19 cellular contexts compared by ENCODE assay signal in the genomic region with DNA sequence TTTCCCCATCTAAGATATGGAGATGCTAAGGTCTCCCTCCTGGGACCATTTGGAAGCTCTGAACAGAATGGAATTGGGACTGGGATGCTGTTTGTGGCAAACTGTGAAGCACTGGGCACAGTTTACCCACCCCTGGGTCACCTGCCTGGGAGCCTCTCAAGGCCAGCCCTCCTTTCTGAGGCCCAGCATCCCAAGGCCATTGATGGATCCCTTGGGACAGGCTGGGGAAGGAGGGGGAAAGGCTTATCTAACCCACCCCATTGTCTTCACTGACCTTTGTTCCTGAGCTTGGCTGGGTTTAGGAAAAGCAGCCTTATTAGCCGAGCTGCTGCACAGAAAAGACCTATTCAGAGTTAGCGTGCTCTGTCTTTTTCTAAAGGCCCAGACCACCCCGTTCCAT. TPM values are rescaled to one million over a fixed set of nuclear protein-coding genes. Genes with fewer than 3 reads are reported as not detected.
DNase-seq lines count a peak whose midpoint lies in the region; FAIRE-seq and TF ChIP-seq lines count a peak whose summit lies in the region.
"Had no signal": no experiment of that assay in that cellular context is flagged by ENCODE, and none has a peak within 500 bp of the region (broad histone marks: within the 10 kb centered on the region; RNA-seq: fewer than 3 reads in every experiment).

No MANE protein-coding gene starts in this region.

- intact Hi-C loops in esophagus muscularis mucosa (cut with DNase I) (no loop called here), kidney (cut with DNase I) (no loop called here)

- H3K36me3 ChIP-seq in BLaER1 (no peaks in the 10 kb centered on the region), esophagus muscularis mucosa (no peaks in the 10 kb centered on the region), osteoblast (ENCODE audit: insufficient read depth, low read length) (no peaks in the 10 kb centered on the region), kidney (ENCODE audit: control insufficient read depth in 1 of 2, insufficient read depth in 2 of 2, low read length in 2 of 2) (no peaks in the 10 kb centered on the region)
- H3K36me3 ChIP-seq: breast epithelium had no signal

- peak overlapping the region; percentile 86; the same call in 1 of the 2 replicates for H3K27ac ChIP-seq in BLaER1
- H3K27ac ChIP-seq in esophagus muscularis mucosa (replicated peaks in 1 of 4), result peak overlapping the region; percentile 58 to 93 (median 87)
- no peak overlapping the region for H3K27ac ChIP-seq in osteoblast (ENCODE audit: low read depth, low read length)
- H3K27ac ChIP-seq in kidney (ENCODE audit: low read depth in 2 of 2, low read length in 2 of 2), result no peak overlapping the region
- H3K27ac ChIP-seq: parathyroid adenoma, SK-N-MC had no signal

- TF ChIP-seq CTCF in esophagus muscularis mucosa (IDR thresholded peaks at IDR 0.05) (no peak), osteoblast (IDR thresholded peaks at IDR 0.05; ENCODE audit: extremely low read depth, low read depth, low read length) (no peak), kidney (IDR thresholded peaks at IDR 0.05; ENCODE audit: borderline replicate concordance, extremely low read depth, insufficient read depth) (no peak)

- H3K4me3 ChIP-seq in BLaER1 (no peak overlapping the region), esophagus muscularis mucosa (no peak overlapping the region), osteoblast (ENCODE audit: insufficient read depth, low read length) (no peak overlapping the region), kidney (ENCODE audit: low read length in 2 of 2) (no peak overlapping the region)
- H3K4me3 ChIP-seq: breast epithelium, GM12878, SK-N-MC had no signal

- peaks cover 97% of the 10 kb centered on the region for H3K4me1 ChIP-seq in BLaER1
- peaks cover 88 to 99% (median 99%) of the 10 kb centered on the region in 4 donors for H3K4me1 ChIP-seq in esophagus muscularis mucosa
- H3K4me1 ChIP-seq in osteoblast (ENCODE audit: insufficient read depth, low read length), result peaks cover 19% of the 10 kb centered on the region
- H3K4me1 ChIP-seq in kidney (ENCODE audit: control insufficient read depth in 1 of 2, insufficient read depth in 1 of 2, low read depth in 1 of 2, low read length in 2 of 2), result peaks cover 35 to 46% of the 10 kb centered on the region in 2 donors

- H3K9me3 ChIP-seq in BLaER1, result no peaks in the 10 kb centered on the region
- no peaks in the 10 kb centered on the region for H3K9me3 ChIP-seq in esophagus muscularis mucosa
- H3K9me3 ChIP-seq in osteoblast (ENCODE audit: low read depth, low read length), result no peaks in the 10 kb centered on the region
- no peaks in the 10 kb centered on the region for H3K9me3 ChIP-seq in kidney (ENCODE audit: control insufficient read depth in 1 of 2, low read length in 2 of 2)
- H3K9me3 ChIP-seq: breast epithelium had no signal

- peaks cover 53% of the 10 kb centered on the region for H3K79me2 ChIP-seq in osteoblast (ENCODE audit: insufficient read depth, low read length)

- TF ChIP-seq EP300 in esophagus muscularis mucosa (IDR thresholded peaks at IDR 0.05), result no peak

- H3K27me3 ChIP-seq in BLaER1 (no peaks in the 10 kb centered on the region), esophagus muscularis mucosa (no peaks in the 10 kb centered on the region), osteoblast (ENCODE audit: insufficient read depth, low read length) (no peaks in the 10 kb centered on the region)
- H3K27me3 ChIP-seq: breast epithelium had no signal

- no peak overlapping the region for H2AFZ ChIP-seq in osteoblast (ENCODE audit: low read length)
- H2AFZ ChIP-seq: parathyroid adenoma had no signal

- TF ChIP-seq POLR2A in esophagus muscularis mucosa (IDR thresholded peaks at IDR 0.05; ENCODE audit: low read depth), result no peak

- WGBS in esophagus muscularis mucosa, result 76% methylated on average over 3 of the region's 3 CpGs

- H3K4me2 ChIP-seq in BLaER1, result peak overlapping the region; percentile 91
- H3K4me2 ChIP-seq in osteoblast (ENCODE audit: insufficient read depth, low read length), result no peak overlapping the region

- H4K20me1 ChIP-seq in BLaER1 (peaks cover 41% of the 10 kb centered on the region), osteoblast (ENCODE audit: insufficient read depth, low read length) (peaks cover 5% of the 10 kb centered on the region)

- DNase-seq in NCI-H526 treated with DMSO at 0.1 percent for 48 hours (lab: John Stamatoyannopoulos, UW) (peak; percentile 75), esophagus muscularis mucosa (ENCODE audit: extremely low spot score) (no peak), osteoblast (ENCODE audit: insufficient read length, low spot score, missing footprints) (peak; percentile 37), kidney (no peak), HUDEP-2 (lab: John Stamatoyannopoulos, UW; ENCODE audit: unreplicated experiment in 76 of 76) (no peak), DMS114 treated with DMSO at 0.1 percent for 48 hours (lab: John Stamatoyannopoulos, UW; ENCODE audit: unreplicated experiment) (no peak)
- DNase-seq in stimulated activated naive CD4-positive, alpha-beta T cell (lab: John Stamatoyannopoulos, UW), result no peak
- DNase-seq: activated CD4-positive, alpha-beta T cell treated with anti-CD3 and anti-CD28 coated beads, Interleukin-2, amount 50 U/mL, for 1 hour; left colon; NCI-H187 treated with DMSO at 0.1 percent for 48 hours; stimulated activated naive CD8-positive, alpha-beta T cell treated with anti-CD3 and anti-CD28 coated beads, Interleukin-15, amount 100 ng/mL, for 72 hours; T1000 had no signal

- FAIRE-seq in kidney (lab: Jason Lieb, UNC), result no peak
- FAIRE-seq: G401.6, GM12878, H1 had no signal

- H3K9ac ChIP-seq in BLaER1 (0 out of 2 replicates have a peak overlapping the region, but pooled peaks have one; percentile 48), kidney (ENCODE audit: low read length in 2 of 2) (no peak overlapping the region)
- H3K9ac ChIP-seq: parathyroid adenoma had no signal

RNA-seq across cellular contexts. Expression of a gene that starts 5.2 kb away (rescaled TPM):
- total RNA-seq in esophagus muscularis mucosa, result 10 to 100 TPM; 17.9 to 48.7 (median 30.8) TPM
- total RNA-seq in osteoblast, result 3.2 and 3.6 TPM in 2 replicates
- total RNA-seq in kidney, result 21.4 TPM
- 14.7 TPM for polyA plus RNA-seq in kidney (ENCODE audit: insufficient read depth, low read depth, low replicate concordance)

RNA-seq across cellular contexts. Expression of a gene that starts 46.2 kb away (rescaled TPM):
- total RNA-seq in esophagus muscularis mucosa, result 1 to 10 TPM; 4.2 to 9.1 (median 5.9) TPM
- total RNA-seq in osteoblast, result 11.2 and 12.3 TPM in 2 replicates
- total RNA-seq in kidney, result 0.88 TPM
- 0.32 TPM for polyA plus RNA-seq in kidney (ENCODE audit: insufficient read depth, low read depth, low replicate concordance)
- total RNA-seq: GM12878 had no signal

Comparison
In these comparisons a context has a peak if more than half of its experiments do, and no peak if none do; other contexts are left out.
1. H3K27ac ChIP-seq: peak in BLaER1 (single experiment) and esophagus muscularis mucosa (4 of 4); none in osteoblast (single experiment) and kidney (0 of 2).
2. DNase-seq: peak in NCI-H526 treated with DMSO at 0.1 percent for 48 hours (single experiment) and osteoblast (single experiment); none in esophagus muscularis mucosa (single experiment), kidney (single experiment), stimulated activated naive CD4-positive, alpha-beta T cell (0 of 6), HUDEP-2 (0 of 76) and DMS114 treated with DMSO at 0.1 percent for 48 hours (single experiment).